Comparison of ENCODE assay signal across 16 cellular contexts in the genomic region with DNA sequence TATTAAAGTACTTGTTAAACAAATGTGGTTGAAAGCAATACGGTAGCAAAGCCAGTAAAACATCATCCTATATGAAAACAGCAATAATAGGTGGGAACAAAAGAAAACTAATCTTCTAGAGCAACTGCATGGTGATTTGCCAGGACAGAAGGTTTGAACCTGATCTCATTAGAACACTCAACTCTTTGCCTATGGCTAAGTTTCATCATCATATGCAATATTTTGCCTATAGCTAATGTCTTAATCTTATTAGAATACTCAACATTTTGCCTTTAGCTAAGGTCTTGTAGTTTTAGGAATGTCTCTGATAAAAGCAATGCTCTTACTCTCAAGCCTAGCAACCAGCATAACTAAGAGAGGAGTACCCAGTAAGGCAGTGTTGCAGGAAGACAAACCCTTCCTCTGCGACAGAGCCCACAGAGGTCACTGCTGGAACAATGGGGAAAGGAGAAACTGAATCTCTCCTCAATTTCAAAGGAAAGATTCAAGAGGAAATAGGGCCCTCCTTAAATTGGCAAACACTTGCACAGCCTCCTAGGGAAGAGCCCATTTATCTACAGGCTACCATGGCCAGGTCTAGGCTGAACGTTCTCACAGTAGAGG. TPM values are rescaled to one million over a fixed set of nuclear protein-coding genes. Genes with fewer than 3 reads are reported as not detected.
"Had no signal": no experiment of that assay in that cellular context is flagged by ENCODE, and none has a peak within 500 bp of the region (broad histone marks: within the 10 kb centered on the region; RNA-seq: fewer than 3 reads in every experiment).

No MANE protein-coding gene starts in this region.

- FAIRE-seq: keratinocyte, urothelium cell line had no signal

- H3K27ac ChIP-seq: body of pancreas, thoracic aorta, VCaP had no signal

- H3K36me3 ChIP-seq: thoracic aorta had no signal

- H3K9me3 ChIP-seq: body of pancreas, thoracic aorta had no signal

- H3K27me3 ChIP-seq: body of pancreas had no signal

- DNase-seq: activated CD4-positive, alpha-beta T cell treated with anti-CD3 and anti-CD28 coated beads for 4 hours; activated CD8-positive, alpha-beta T cell treated with anti-CD3 and anti-CD28 coated beads, Interleukin-2, amount 10 ng/mL, durations not matched to agents 7 days and 5 days; activated naive CD4-positive, alpha-beta T cell treated with anti-CD3 and anti-CD28 coated beads, Interleukin-2, amount 50 U/mL, for 16 hours; body of pancreas; glutamatergic neuron; retina; stimulated activated CD4-positive, alpha-beta T cell treated with anti-CD3 and anti-CD28 coated beads, Interleukin-4, amount 100 ng/mL, for 4 hours; stimulated activated naive CD8-positive, alpha-beta T cell treated with anti-CD3 and anti-CD28 coated beads, Interleukin-15, amount 100 ng/mL, for 72 hours; T-cell; T1000 had no signal

- ATAC-seq: activated CD8-positive, alpha-beta T cell treated with anti-CD3 and anti-CD28 coated beads, Interleukin-2, amount 10 ng/mL, durations not matched to agents 7 days and 5 days; activated T-helper 17 cell treated with anti-CD3 and anti-CD28 coated beads, Interleukin-2, amount 50 U/mL, for 72 hours; body of pancreas; stimulated activated naive CD8-positive, alpha-beta T cell treated with anti-CD3 and anti-CD28 coated beads, Interleukin-15, amount 100 ng/mL, for 72 hours; T-cell had no signal

- H3K4me3 ChIP-seq: body of pancreas, skin epidermis, thoracic aorta had no signal

RNA-seq across cellular contexts. Expression of gene CADPS2, which starts 38.3 kb away (rescaled TPM):
- total RNA-seq: activated CD8-positive, alpha-beta T cell treated with anti-CD3 and anti-CD28 coated beads, Interleukin-2, amount 10 ng/mL, durations not matched to agents 7 days and 5 days; activated T-helper 17 cell treated with anti-CD3 and anti-CD28 coated beads, Interleukin-2, amount 50 U/mL, for 72 hours had no signal
